Comparison of ENCODE assay signal across 7 cellular contexts in genomic region chr17:18318771-18319450, GRCh38. TPM values are rescaled to one million over a fixed set of nuclear protein-coding genes. Genes with fewer than 3 reads are reported as not detected.
DNase-seq lines count a peak whose midpoint lies in the region; ATAC-seq, FAIRE-seq and TF ChIP-seq lines count a peak whose summit lies in the region.
"Had no signal": no experiment of that assay in that cellular context is flagged by ENCODE, and none has a peak within 500 bp of the region (broad histone marks: within the 10 kb centered on the region; RNA-seq: fewer than 3 reads in every experiment).

No MANE protein-coding gene starts in this region.

- no peak for DNase-seq in CD8-positive, alpha-beta T cell
- DNase-seq in activated CD4-positive, alpha-beta memory T cell treated with anti-CD3 and anti-CD28 coated beads, Interleukin-2, amount 10 ng/mL, durations not matched to agents 7 days and 5 days = no peak
- no peak for DNase-seq in urothelium cell line (ENCODE audit: low spot score)
- DNase-seq in RPMI8226 = no peak
- no peak for DNase-seq in ecto neural progenitor cell (ENCODE audit: low spot score)
- DNase-seq: HCEC 1CT had no signal

- no peak overlapping the region for H3K4me3 ChIP-seq in CD8-positive, alpha-beta T cell (ENCODE audit: low read depth, low read length)
- H3K4me3 ChIP-seq in mucosa of stomach (ENCODE audit: low read length) = peak overlapping the region; percentile 2

- peaks cover 77% of the 10 kb centered on the region for H3K36me3 Mint-ChIP-seq in CD8-positive, alpha-beta T cell
- H3K36me3 Mint-ChIP-seq in activated CD4-positive, alpha-beta memory T cell treated with anti-CD3 and anti-CD28 coated beads, Interleukin-2, amount 10 ng/mL, durations not matched to agents 7 days and 5 days (ENCODE audit: low read depth) = peaks cover 41% of the 10 kb centered on the region

- no peak for TF ChIP-seq CTCF in CD8-positive, alpha-beta T cell (IDR thresholded peaks at IDR 0.05)

- intact Hi-C loops in CD8-positive, alpha-beta T cell (cut with DNase I, micrococcal nuclease) = loop anchor here in 1 of 2 experiments (5.0 kb wide), 2 partner anchors 232 to 567 kb away; partner anchors contain the start of gene DRG2

- no peak overlapping the region for H3K27ac ChIP-seq in CD8-positive, alpha-beta T cell (ENCODE audit: low read depth, low read length)

- no peaks in the 10 kb centered on the region for H3K27me3 Mint-ChIP-seq in CD8-positive, alpha-beta T cell (ENCODE audit: low read depth)
- no peaks in the 10 kb centered on the region for H3K27me3 Mint-ChIP-seq in activated CD4-positive, alpha-beta memory T cell treated with anti-CD3 and anti-CD28 coated beads, Interleukin-2, amount 10 ng/mL, durations not matched to agents 7 days and 5 days

- no peaks in the 10 kb centered on the region for H3K9me3 Mint-ChIP-seq in CD8-positive, alpha-beta T cell
- H3K9me3 Mint-ChIP-seq in activated CD4-positive, alpha-beta memory T cell treated with anti-CD3 and anti-CD28 coated beads, Interleukin-2, amount 10 ng/mL, durations not matched to agents 7 days and 5 days = no peaks in the 10 kb centered on the region

- no peaks in the 10 kb centered on the region for H3K9me3 ChIP-seq in CD8-positive, alpha-beta T cell (ENCODE audit: low read length)
- H3K9me3 ChIP-seq in mucosa of stomach (ENCODE audit: control insufficient read depth, low read length) = no peaks in the 10 kb centered on the region

- POLR2A ChIA-PET in CD8-positive, alpha-beta T cell (lab: Charles Lee) = no interaction called here
- POLR2A ChIA-PET in activated CD4-positive, alpha-beta memory T cell treated with anti-CD3 and anti-CD28 coated beads, Interleukin-2, amount 10 ng/mL, durations not matched to agents 7 days and 5 days (lab: Charles Lee) = interaction anchor here (1.6 kb wide), 1 partner anchor 65 kb away, joined by 3 read pairs; no protein-coding TSS in a partner anchor

- H3K36me3 ChIP-seq in CD8-positive, alpha-beta T cell (ENCODE audit: insufficient read depth, low read length) = peaks cover 20% of the 10 kb centered on the region
- peaks cover 6% of the 10 kb centered on the region for H3K36me3 ChIP-seq in mucosa of stomach (ENCODE audit: control insufficient read depth, insufficient read depth, low read length)

- H3K4me1 Mint-ChIP-seq in CD8-positive, alpha-beta T cell (ENCODE audit: low read depth) = peaks cover 70% of the 10 kb centered on the region
- peaks cover 54% of the 10 kb centered on the region for H3K4me1 Mint-ChIP-seq in activated CD4-positive, alpha-beta memory T cell treated with anti-CD3 and anti-CD28 coated beads, Interleukin-2, amount 10 ng/mL, durations not matched to agents 7 days and 5 days

- peak overlapping the region; percentile 15 for H3K4me3 Mint-ChIP-seq in CD8-positive, alpha-beta T cell
- peak overlapping the region; percentile 5 for H3K4me3 Mint-ChIP-seq in activated CD4-positive, alpha-beta memory T cell treated with anti-CD3 and anti-CD28 coated beads, Interleukin-2, amount 10 ng/mL, durations not matched to agents 7 days and 5 days

- H3K27me3 ChIP-seq in CD8-positive, alpha-beta T cell (ENCODE audit: insufficient read depth, low read length) = no peaks in the 10 kb centered on the region
- no peaks in the 10 kb centered on the region for H3K27me3 ChIP-seq in mucosa of stomach (ENCODE audit: control insufficient read depth, insufficient read depth, low read length)

- no peak overlapping the region for H3K9ac ChIP-seq in mucosa of stomach (ENCODE audit: low read length)

- H3K4me1 ChIP-seq in CD8-positive, alpha-beta T cell (ENCODE audit: insufficient read depth, low read length) = peaks cover 63% of the 10 kb centered on the region
- peaks cover 47% of the 10 kb centered on the region for H3K4me1 ChIP-seq in mucosa of stomach (ENCODE audit: control insufficient read depth, insufficient read depth, low read length)

- no peak for ATAC-seq in CD8-positive, alpha-beta T cell

- CTCF ChIA-PET in CD8-positive, alpha-beta T cell (lab: Charles Lee) = no interaction called here
- CTCF ChIA-PET in activated CD4-positive, alpha-beta memory T cell treated with anti-CD3 and anti-CD28 coated beads, Interleukin-2, amount 10 ng/mL, durations not matched to agents 7 days and 5 days (lab: Charles Lee) = no interaction called here

- FAIRE-seq in urothelium cell line (lab: Jason Lieb, UNC) = no peak

- peak overlapping the region; percentile 55 for H3K27ac Mint-ChIP-seq in CD8-positive, alpha-beta T cell
- no peak overlapping the region for H3K27ac Mint-ChIP-seq in activated CD4-positive, alpha-beta memory T cell treated with anti-CD3 and anti-CD28 coated beads, Interleukin-2, amount 10 ng/mL, durations not matched to agents 7 days and 5 days

RNA-seq across cellular contexts. Expression of gene SMCR8, which starts 3.8 kb away (rescaled TPM):
- 10 to 100 TPM; 51.9 to 53.1 TPM for total RNA-seq in CD8-positive, alpha-beta T cell
- total RNA-seq in activated CD4-positive, alpha-beta memory T cell treated with anti-CD3 and anti-CD28 coated beads, Interleukin-2, amount 10 ng/mL, durations not matched to agents 7 days and 5 days = 10 to 100 TPM; 27.0 to 27.9 TPM

RNA-seq across cellular contexts. Expression of gene TOP3A, which starts 4.1 kb away (rescaled TPM):
- total RNA-seq in CD8-positive, alpha-beta T cell = 10 to 100 TPM; 28.8 to 30.9 TPM
- 10 to 100 TPM; 51.4 to 54.9 TPM for total RNA-seq in activated CD4-positive, alpha-beta memory T cell treated with anti-CD3 and anti-CD28 coated beads, Interleukin-2, amount 10 ng/mL, durations not matched to agents 7 days and 5 days

RNA-seq across cellular contexts. Expression of gene SHMT1, which starts 44.4 kb away (rescaled TPM):
- total RNA-seq in CD8-positive, alpha-beta T cell = 1 to 10 TPM; 5.7 to 6.1 TPM
- total RNA-seq in activated CD4-positive, alpha-beta memory T cell treated with anti-CD3 and anti-CD28 coated beads, Interleukin-2, amount 10 ng/mL, durations not matched to agents 7 days and 5 days = 10 to 100 TPM; 38.1 to 41.1 TPM

RNA-seq across cellular contexts. Expression of gene MIEF2, which starts 58.4 kb away (rescaled TPM):
- total RNA-seq in CD8-positive, alpha-beta T cell = 10 to 100 TPM in 1 of 2 experiments, 1 to 10 TPM in 1; 9.6 to 11.0 TPM
- total RNA-seq in activated CD4-positive, alpha-beta memory T cell treated with anti-CD3 and anti-CD28 coated beads, Interleukin-2, amount 10 ng/mL, durations not matched to agents 7 days and 5 days = 10 to 100 TPM in 1 of 2 experiments, 1 to 10 TPM in 1; 9.2 to 10.9 TPM

RNA-seq across cellular contexts. Expression of gene EVPLL, which starts 58.7 kb away (rescaled TPM):
- not detected for total RNA-seq in CD8-positive, alpha-beta T cell
- total RNA-seq in activated CD4-positive, alpha-beta memory T cell treated with anti-CD3 and anti-CD28 coated beads, Interleukin-2, amount 10 ng/mL, durations not matched to agents 7 days and 5 days = not detected

Comparison
In these comparisons a context has a peak if more than half of its experiments do, and no peak if none do; other contexts are left out.
1. RNA of gene SHMT1, which starts 44.4 kb away (total RNA-seq): 38.1 to 41.1 TPM in activated CD4-positive, alpha-beta memory T cell treated with anti-CD3 and anti-CD28 coated beads, Interleukin-2, amount 10 ng/mL, durations not matched to agents 7 days and 5 days; 5.7 to 6.1 TPM in CD8-positive, alpha-beta T cell; every median in the first group is over 4 times any median in the second.